ENCODE assay signal across 14 cellular contexts in the genomic region with DNA sequence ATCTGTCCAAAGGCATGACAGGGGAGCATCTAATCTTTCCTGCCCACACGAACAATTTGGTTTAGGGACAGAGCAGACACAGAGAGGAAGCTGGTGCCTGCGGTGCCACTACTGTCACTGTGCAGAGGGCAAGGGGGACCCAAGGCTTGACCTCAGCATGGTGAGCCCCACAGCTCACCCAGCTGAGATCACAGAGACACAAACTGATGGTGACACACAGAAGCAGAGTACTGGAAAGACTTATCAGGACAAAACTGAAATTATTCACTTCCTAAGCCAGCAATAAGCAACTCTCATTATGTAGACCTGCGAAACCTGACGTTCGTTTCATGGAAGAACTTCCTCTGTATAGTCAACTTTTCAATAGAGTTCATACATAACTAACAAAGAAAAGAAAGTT.
A peak's percentile ranks its signal among the peaks of the same experiment; 100 is the strongest.
DNase-seq lines count a peak whose midpoint lies in the region; ATAC-seq lines count a peak whose summit lies in the region.
"Had no signal": no experiment of that assay in that cellular context is flagged by ENCODE, and none has a peak within 500 bp of the region (broad histone marks: within the 10 kb centered on the region; RNA-seq: fewer than 3 reads in every experiment).

No MANE protein-coding gene starts in this region.

- ATAC-seq in Right ventricle myocardium inferior (no peak), right cardiac atrium (no peak)
- ATAC-seq in activated naive CD8-positive, alpha-beta T cell treated with anti-CD3 and anti-CD28 coated beads, Interleukin-2, amount 50 U/mL, for 24 hours, result no peak

- no peaks in the 10 kb centered on the region for H3K4me1 ChIP-seq in right cardiac atrium (ENCODE audit: control insufficient read depth, insufficient read depth, low read length)
- H3K4me1 ChIP-seq: BLaER1 had no signal

- peaks cover 20% of the 10 kb centered on the region for H3K4me1 Mint-ChIP-seq in activated CD4-positive, alpha-beta T cell treated with anti-CD3 and anti-CD28 coated beads, Interleukin-2, amount 10 ng/mL, durations not matched to agents 7 days and 5 days
- H3K4me1 Mint-ChIP-seq in activated T-helper 1 cell treated with anti-CD3 and anti-CD28 coated beads, Interleukin-12 subunit alpha, Interleukin-12 subunit beta, Interleukin-2, Interleukin-4 antibody, amounts not matched to agents 30 ng/mL and 10 ng/mL and 1 ng/mL, durations not matched to agents 14 hours and 24 hours and 36 hours (ENCODE audit: low read depth), result peaks cover 29% of the 10 kb centered on the region
- H3K4me1 Mint-ChIP-seq in activated naive CD8-positive, alpha-beta T cell treated with anti-CD3 and anti-CD28 coated beads, Interleukin-2, amount 50 U/mL, for 24 hours, result peaks cover 8% of the 10 kb centered on the region

- intact Hi-C loops in Right ventricle myocardium inferior (cut with DNase I) (no loop called here), right cardiac atrium (cut with DNase I) (no loop called here)
- intact Hi-C loops in activated T-helper 1 cell treated with anti-CD3 and anti-CD28 coated beads, Interleukin-12 subunit alpha, Interleukin-12 subunit beta, Interleukin-2, Interleukin-4 antibody, amounts not matched to agents 30 ng/mL and 10 ng/mL and 1 ng/mL, durations not matched to agents 14 hours and 24 hours and 36 hours (cut with micrococcal nuclease), result no loop called here

- no peaks in the 10 kb centered on the region for H3K27me3 ChIP-seq in right cardiac atrium (ENCODE audit: control insufficient read depth, insufficient read depth)
- H3K27me3 ChIP-seq: BLaER1 had no signal

- H3K36me3 Mint-ChIP-seq in activated CD4-positive, alpha-beta T cell treated with anti-CD3 and anti-CD28 coated beads, Interleukin-2, amount 10 ng/mL, durations not matched to agents 7 days and 5 days (ENCODE audit: low read depth), result peaks cover 61% of the 10 kb centered on the region
- peaks cover 56% of the 10 kb centered on the region for H3K36me3 Mint-ChIP-seq in activated T-helper 1 cell treated with anti-CD3 and anti-CD28 coated beads, Interleukin-12 subunit alpha, Interleukin-12 subunit beta, Interleukin-2, Interleukin-4 antibody, amounts not matched to agents 30 ng/mL and 10 ng/mL and 1 ng/mL, durations not matched to agents 14 hours and 24 hours and 36 hours (ENCODE audit: low read depth)
- H3K36me3 Mint-ChIP-seq in activated naive CD8-positive, alpha-beta T cell treated with anti-CD3 and anti-CD28 coated beads, Interleukin-2, amount 50 U/mL, for 24 hours (ENCODE audit: low read depth), result peaks cover 22% of the 10 kb centered on the region

- H3K4me3 ChIP-seq in right cardiac atrium (ENCODE audit: low read length), result no peak overlapping the region
- H3K4me3 ChIP-seq: BLaER1 had no signal

- 91% methylated on average over 5 of the region's 5 CpGs for WGBS in right cardiac atrium

- POLR2A ChIA-PET in activated CD4-positive, alpha-beta T cell treated with anti-CD3 and anti-CD28 coated beads, Interleukin-2, amount 10 ng/mL, durations not matched to agents 7 days and 5 days (lab: Charles Lee), result no interaction called here

- peaks cover 7% of the 10 kb centered on the region for H3K9me3 Mint-ChIP-seq in activated CD4-positive, alpha-beta T cell treated with anti-CD3 and anti-CD28 coated beads, Interleukin-2, amount 10 ng/mL, durations not matched to agents 7 days and 5 days
- H3K9me3 Mint-ChIP-seq in activated T-helper 1 cell treated with anti-CD3 and anti-CD28 coated beads, Interleukin-12 subunit alpha, Interleukin-12 subunit beta, Interleukin-2, Interleukin-4 antibody, amounts not matched to agents 30 ng/mL and 10 ng/mL and 1 ng/mL, durations not matched to agents 14 hours and 24 hours and 36 hours, result peaks cover 6% of the 10 kb centered on the region
- peaks cover 5% of the 10 kb centered on the region for H3K9me3 Mint-ChIP-seq in activated naive CD8-positive, alpha-beta T cell treated with anti-CD3 and anti-CD28 coated beads, Interleukin-2, amount 50 U/mL, for 24 hours
- H3K9me3 Mint-ChIP-seq: CD8-positive, alpha-beta memory T cell had no signal

- H3K27ac Mint-ChIP-seq in activated CD4-positive, alpha-beta T cell treated with anti-CD3 and anti-CD28 coated beads, Interleukin-2, amount 10 ng/mL, durations not matched to agents 7 days and 5 days, result peak overlapping the region; percentile 11
- H3K27ac Mint-ChIP-seq in activated T-helper 1 cell treated with anti-CD3 and anti-CD28 coated beads, Interleukin-12 subunit alpha, Interleukin-12 subunit beta, Interleukin-2, Interleukin-4 antibody, amounts not matched to agents 30 ng/mL and 10 ng/mL and 1 ng/mL, durations not matched to agents 14 hours and 24 hours and 36 hours, result peak overlapping the region; percentile 26
- H3K27ac Mint-ChIP-seq in activated naive CD8-positive, alpha-beta T cell treated with anti-CD3 and anti-CD28 coated beads, Interleukin-2, amount 50 U/mL, for 24 hours, result no peak overlapping the region
- H3K27ac Mint-ChIP-seq: CD8-positive, alpha-beta memory T cell had no signal

- no peak overlapping the region for H3K4me3 Mint-ChIP-seq in activated CD4-positive, alpha-beta T cell treated with anti-CD3 and anti-CD28 coated beads, Interleukin-2, amount 10 ng/mL, durations not matched to agents 7 days and 5 days
- no peak overlapping the region for H3K4me3 Mint-ChIP-seq in activated T-helper 1 cell treated with anti-CD3 and anti-CD28 coated beads, Interleukin-12 subunit alpha, Interleukin-12 subunit beta, Interleukin-2, Interleukin-4 antibody, amounts not matched to agents 30 ng/mL and 10 ng/mL and 1 ng/mL, durations not matched to agents 14 hours and 24 hours and 36 hours
- no peak overlapping the region for H3K4me3 Mint-ChIP-seq in activated naive CD8-positive, alpha-beta T cell treated with anti-CD3 and anti-CD28 coated beads, Interleukin-2, amount 50 U/mL, for 24 hours
- H3K4me3 Mint-ChIP-seq: CD8-positive, alpha-beta memory T cell had no signal

- CTCF ChIA-PET in activated CD4-positive, alpha-beta T cell treated with anti-CD3 and anti-CD28 coated beads, Interleukin-2, amount 10 ng/mL, durations not matched to agents 7 days and 5 days (lab: Charles Lee), result no interaction called here

- H3K27me3 Mint-ChIP-seq in activated CD4-positive, alpha-beta T cell treated with anti-CD3 and anti-CD28 coated beads, Interleukin-2, amount 10 ng/mL, durations not matched to agents 7 days and 5 days, result no peaks in the 10 kb centered on the region
- H3K27me3 Mint-ChIP-seq in activated T-helper 1 cell treated with anti-CD3 and anti-CD28 coated beads, Interleukin-12 subunit alpha, Interleukin-12 subunit beta, Interleukin-2, Interleukin-4 antibody, amounts not matched to agents 30 ng/mL and 10 ng/mL and 1 ng/mL, durations not matched to agents 14 hours and 24 hours and 36 hours (ENCODE audit: insufficient read depth), result no peaks in the 10 kb centered on the region
- H3K27me3 Mint-ChIP-seq in activated naive CD8-positive, alpha-beta T cell treated with anti-CD3 and anti-CD28 coated beads, Interleukin-2, amount 50 U/mL, for 24 hours, result no peaks in the 10 kb centered on the region
- H3K27me3 Mint-ChIP-seq: CD8-positive, alpha-beta memory T cell had no signal

- H3K9me3 ChIP-seq in right cardiac atrium (ENCODE audit: control insufficient read depth, low read length), result no peaks in the 10 kb centered on the region
- H3K9me3 ChIP-seq: BLaER1 had no signal

- H3K27ac ChIP-seq in right cardiac atrium (ENCODE audit: low read length) (no peak overlapping the region), caudate nucleus (ENCODE audit: low read depth, low read length) (no peak overlapping the region)
- H3K27ac ChIP-seq: BLaER1, HL-60 had no signal

- DNase-seq in activated CD4-positive, alpha-beta T cell treated with anti-CD3 and anti-CD28 coated beads, Interleukin-2, amount 10 ng/mL, durations not matched to agents 7 days and 5 days, result no peak
- no peak for DNase-seq in activated CD4-positive, alpha-beta T cell treated with anti-CD3 and anti-CD28 coated beads, Interleukin-2, amount 50 U/mL, for 4 hours
- DNase-seq in Right ventricle myocardium inferior (ENCODE audit: missing footprints) (peak; percentile 58), right cardiac atrium (no peak), caudate nucleus (lab: John Stamatoyannopoulos, UW) (no peak)
- no peak for DNase-seq in activated T-helper 1 cell treated with anti-CD3 and anti-CD28 coated beads, Interleukin-12 subunit alpha, Interleukin-12 subunit beta, Interleukin-2, Interleukin-4 antibody, amounts not matched to agents 30 ng/mL and 10 ng/mL and 1 ng/mL, durations not matched to agents 14 hours and 24 hours and 36 hours (ENCODE audit: low spot score)
- no peak for DNase-seq in activated naive CD8-positive, alpha-beta T cell treated with anti-CD3 and anti-CD28 coated beads, Interleukin-2, amount 50 U/mL, for 24 hours
- DNase-seq: 8988T; AML-193; CD8-positive, alpha-beta memory T cell; DMS53; GF-D8 had no signal
